Comparison of ENCODE assay signal across 24 cellular contexts in genomic region chr12:67969134-67969782, GRCh38. TPM values are rescaled to one million over a fixed set of nuclear protein-coding genes. Genes with fewer than 3 reads are reported as not detected.
"Had no signal": no experiment of that assay in that cellular context is flagged by ENCODE, and none has a peak within 500 bp of the region (broad histone marks: within the 10 kb centered on the region; RNA-seq: fewer than 3 reads in every experiment).

No MANE protein-coding gene starts in this region.

- H3K4me1 ChIP-seq: tibial artery had no signal

- H3K4me3 ChIP-seq: hepatocyte, lung, tibial artery had no signal

- DNase-seq: activated CD4-positive, alpha-beta T cell treated with anti-CD3 and anti-CD28 coated beads for 48 hours; activated CD4-positive, CD25-positive, alpha-beta regulatory T cell; activated CD8-positive, alpha-beta T cell treated with anti-CD3 and anti-CD28 coated beads, Interleukin-2, amount 10 ng/mL, durations not matched to agents 7 days and 5 days; activated naive CD4-positive, alpha-beta T cell treated with anti-CD3 and anti-CD28 coated beads for 36 hours; activated T-cell treated with anti-CD3 and anti-CD28 coated beads, Interleukin-2, amount 50 U/mL, for 4 hours; brain microvascular endothelial cell; effector CD8-positive, alpha-beta T cell; foreskin fibroblast; left colon; nephron progenitor cell; occipital lobe; posterior cingulate gyrus; stimulated activated naive CD8-positive, alpha-beta T cell treated with anti-CD3 and anti-CD28 coated beads, Interleukin-15, Interleukin-2, amounts not matched to agents 100 U/mL and 50 U/mL, for 24 hours; substantia nigra; T-cell; T1000; tibial artery had no signal

- H3K79me2 ChIP-seq: hepatocyte had no signal

- H2AFZ ChIP-seq: hepatocyte had no signal

- H3K4me2 ChIP-seq: hepatocyte had no signal

- H3K27ac ChIP-seq: brain microvascular endothelial cell, hepatocyte, tibial artery had no signal

- H3K9me3 ChIP-seq: tibial artery had no signal

- H3K27me3 ChIP-seq: brain microvascular endothelial cell, tibial artery had no signal

- H3K36me3 ChIP-seq: brain microvascular endothelial cell, tibial artery had no signal

RNA-seq across cellular contexts. Expression of gene IFNG-AS1, which starts 20.0 kb away (rescaled TPM):
- total RNA-seq: esophagus mucosa, glomerular endothelial cell, hepatocyte, mesothelial cell of epicardium, occipital lobe, renal cortical epithelial cell had no signal
- polyA plus RNA-seq: hepatocyte, urinary bladder had no signal
